ENCODE assay signal across 1 cellular context in genomic region chr18:2173464-2173863, GRCh38.
A peak's percentile ranks its signal among the peaks of the same experiment; 100 is the strongest.
TF ChIP-seq lines count a peak whose summit lies in the region.

No MANE protein-coding gene starts in this region.

TF ChIP-seq in HEK293, 187 proteins besides CTCF, POLR2A, EP300 and RAD21 (continued from another document):
- TF ChIP-seq ZNF148 (tag by site-specific recombination; IDR thresholded peaks at IDR 0.05; ENCODE audit: borderline replicate concordance) (no peak), ZNF629 (tag by site-specific recombination; IDR thresholded peaks at IDR 0.05) (peak; percentile 60), ZFP37 (tag by site-specific recombination; IDR thresholded peaks at IDR 0.05) (0 out of 2 replicates have a peak, but pooled peaks have one; percentile 55)
